In genomic region chr15:51726302-51727073, GRCh38 we compare ENCODE assay signal across 8 cellular contexts. TPM values are rescaled to one million over a fixed set of nuclear protein-coding genes. Genes with fewer than 3 reads are reported as not detected.
DNase-seq lines count a peak whose midpoint lies in the region; ATAC-seq and TF ChIP-seq lines count a peak whose summit lies in the region.

No MANE protein-coding gene starts in this region.

- H3K36me3 ChIP-seq in CD4-positive, CD25-positive, alpha-beta regulatory T cell (ENCODE audit: control insufficient read depth, insufficient read depth, low read length), result peaks cover 21% of the 10 kb centered on the region
- H3K36me3 ChIP-seq in NT2/D1 (ENCODE audit: insufficient read depth, insufficient read length, low read length) (no peaks in the 10 kb centered on the region), lower lobe of right lung (peaks cover 4% of the 10 kb centered on the region), aorta (ENCODE audit: control insufficient read depth in 1 of 2, insufficient read depth in 2 of 2, low read length in 1 of 2) (peaks cover 0 to 2% of the 10 kb centered on the region in 2 donors)

- peak; percentile 81 to 82 for ATAC-seq in CD4-positive, CD25-positive, alpha-beta regulatory T cell (ENCODE audit: low read depth in 2 of 2)
- peak; percentile 88 for ATAC-seq in GM18909 (IDR thresholded peaks at IDR 0.05; ENCODE audit: poor library complexity, unreplicated experiment)
- ATAC-seq in HG03103 (IDR thresholded peaks at IDR 0.05; ENCODE audit: low read depth, unreplicated experiment), result peak; percentile 85
- peak; percentile 54 to 68 for ATAC-seq in lower lobe of right lung
- ATAC-seq in aorta (ENCODE audit: low FRiP score), result peak; percentile 57

- H3K27ac Mint-ChIP-seq in CD4-positive, CD25-positive, alpha-beta regulatory T cell, result peak overlapping the region; percentile 44 to 69 (median 59)

- no peak for DNase-seq in CD4-positive, CD25-positive, alpha-beta regulatory T cell
- DNase-seq in NT2/D1 (ENCODE audit: low read depth, low spot score) (peak; percentile 84), cerebellar cortex (ENCODE audit: low spot score) (peak; percentile 44), lower lobe of right lung (no peak), aorta (no peak), germinal center (ENCODE audit: low spot score) (no peak)

- H3K9me3 Mint-ChIP-seq in CD4-positive, CD25-positive, alpha-beta regulatory T cell, result no peaks in the 10 kb centered on the region

- H3K27ac ChIP-seq in CD4-positive, CD25-positive, alpha-beta regulatory T cell (ENCODE audit: insufficient read depth, low read length, poor library complexity, severe bottlenecking), result no peak overlapping the region
- no peak overlapping the region for H3K27ac ChIP-seq in lower lobe of right lung
- H3K27ac ChIP-seq in aorta (ENCODE audit: low read depth in 1 of 2, low read length in 2 of 2), result no peak overlapping the region

- peaks cover 21% of the 10 kb centered on the region for H3K36me3 Mint-ChIP-seq in CD4-positive, CD25-positive, alpha-beta regulatory T cell

- no peaks in the 10 kb centered on the region for H3K27me3 Mint-ChIP-seq in CD4-positive, CD25-positive, alpha-beta regulatory T cell

- H3K4me1 ChIP-seq in CD4-positive, CD25-positive, alpha-beta regulatory T cell (ENCODE audit: control insufficient read depth, insufficient read depth, low read length, poor library complexity, severe bottlenecking), result peaks cover 14% of the 10 kb centered on the region
- peaks cover 3% of the 10 kb centered on the region for H3K4me1 ChIP-seq in NT2/D1 (ENCODE audit: insufficient read depth, insufficient read length)
- peaks cover 43% of the 10 kb centered on the region for H3K4me1 ChIP-seq in lower lobe of right lung
- peaks cover 0 to 2% of the 10 kb centered on the region in 2 donors for H3K4me1 ChIP-seq in aorta (ENCODE audit: control insufficient read depth in 1 of 2, insufficient read depth in 2 of 2, low read length in 2 of 2)

- H3K9ac ChIP-seq in NT2/D1 (ENCODE audit: insufficient read length, low read depth), result no peak overlapping the region

- TF ChIP-seq CTCF in lower lobe of right lung (IDR thresholded peaks at IDR 0.05), result no peak

- intact Hi-C loops in lower lobe of right lung (cut with DNase I), result no loop called here
- intact Hi-C loops in aorta (cut with DNase I), result no loop called here

- H3K27me3 ChIP-seq in CD4-positive, CD25-positive, alpha-beta regulatory T cell (ENCODE audit: control insufficient read depth, insufficient read depth, low read length), result no peaks in the 10 kb centered on the region
- H3K27me3 ChIP-seq in NT2/D1 (ENCODE audit: insufficient read depth, insufficient read length), result no peaks in the 10 kb centered on the region
- H3K27me3 ChIP-seq in lower lobe of right lung (ENCODE audit: low read depth), result no peaks in the 10 kb centered on the region
- H3K27me3 ChIP-seq in aorta (ENCODE audit: control insufficient read depth in 1 of 2, insufficient read depth in 2 of 2, low read length in 1 of 2), result no peaks in the 10 kb centered on the region

- WGBS in aorta, 2 donors, result 41 to 45% methylated on average over 5 of the region's 5 CpGs

- H3K9me3 ChIP-seq in CD4-positive, CD25-positive, alpha-beta regulatory T cell (ENCODE audit: control insufficient read depth in 2 of 2, low read length in 2 of 2), result no peaks in the 10 kb centered on the region
- no peaks in the 10 kb centered on the region for H3K9me3 ChIP-seq in NT2/D1 (ENCODE audit: insufficient read depth, low read length)
- no peaks in the 10 kb centered on the region for H3K9me3 ChIP-seq in lower lobe of right lung
- H3K9me3 ChIP-seq in aorta (ENCODE audit: control insufficient read depth, low read length), result no peaks in the 10 kb centered on the region

- peaks cover 40 to 67% (median 51%) of the 10 kb centered on the region in 4 donors for H3K4me1 Mint-ChIP-seq in CD4-positive, CD25-positive, alpha-beta regulatory T cell

- no peak overlapping the region for H3K4me3 ChIP-seq in CD4-positive, CD25-positive, alpha-beta regulatory T cell (ENCODE audit: low read depth, low read length)
- H3K4me3 ChIP-seq in NT2/D1 (ENCODE audit: insufficient read length, low read depth), result no peak overlapping the region
- H3K4me3 ChIP-seq in lower lobe of right lung, result no peak overlapping the region
- no peak overlapping the region for H3K4me3 ChIP-seq in aorta (ENCODE audit: low read length in 2 of 2)

- H3K4me3 Mint-ChIP-seq in CD4-positive, CD25-positive, alpha-beta regulatory T cell, result peak overlapping the region in 1 of 4 donors; percentile 40

RNA-seq across cellular contexts. Expression of gene LYSMD2, which starts 11.0 kb away (rescaled TPM):
- 13.0 TPM for total RNA-seq in CD4-positive, CD25-positive, alpha-beta regulatory T cell
- polyA plus RNA-seq in CD4-positive, CD25-positive, alpha-beta regulatory T cell, result 10 to 100 TPM; 32.5 to 44.1 (median 39.7) TPM
- total RNA-seq in lower lobe of right lung, result 22.2 TPM
- total RNA-seq in aorta, result 10 to 100 TPM; 10.5 to 12.2 TPM
- polyA plus RNA-seq in aorta, result 10 to 100 TPM in 1 of 2 donors, 1 to 10 TPM in 1; 9.7 to 14.3 TPM

RNA-seq across cellular contexts. Expression of gene TMOD2, which starts 24.9 kb away (rescaled TPM):
- 3.7 TPM for total RNA-seq in CD4-positive, CD25-positive, alpha-beta regulatory T cell
- 1 to 10 TPM in 3 of 4 donors, under 1 TPM in 1; 0.87 to 1.9 (median 1.1) TPM for polyA plus RNA-seq in CD4-positive, CD25-positive, alpha-beta regulatory T cell
- total RNA-seq in lower lobe of right lung (14.7 TPM), aorta (10 to 100 TPM; 17.8 to 33.1 TPM)
- 1 to 10 TPM; 2.3 to 5.8 TPM for polyA plus RNA-seq in aorta

RNA-seq across cellular contexts. Expression of gene SCG3, which starts 45.2 kb away (rescaled TPM):
- total RNA-seq in CD4-positive, CD25-positive, alpha-beta regulatory T cell, result not detected
- not detected for polyA plus RNA-seq in CD4-positive, CD25-positive, alpha-beta regulatory T cell
- total RNA-seq in lower lobe of right lung (0.18 TPM), aorta (not detected)
- polyA plus RNA-seq in aorta, result under 1 TPM in 1 of 2 donors, not detected in 1; 0.15 TPM

Comparison
In these comparisons a context has a peak if more than half of its experiments do, and no peak if none do; other contexts are left out.
1. DNase-seq: peak in NT2/D1 (single experiment) and cerebellar cortex (single experiment); none in CD4-positive, CD25-positive, alpha-beta regulatory T cell (0 of 3), lower lobe of right lung (single experiment), aorta (0 of 2) and germinal center (single experiment).
2. Peak in every context shown above with its lines, with median percentiles within 50 percentile points of each other: ATAC-seq.